10 cellular contexts compared by ENCODE assay signal in genomic region chr5:141182248-141182647, GRCh38. TPM values are rescaled to one million over a fixed set of nuclear protein-coding genes. Genes with fewer than 3 reads are reported as not detected.
DNase-seq lines count a peak whose midpoint lies in the region; ATAC-seq and TF ChIP-seq lines count a peak whose summit lies in the region.
"Had no signal": no experiment of that assay in that cellular context is flagged by ENCODE, and none has a peak within 500 bp of the region (broad histone marks: within the 10 kb centered on the region; RNA-seq: fewer than 3 reads in every experiment).

PCDHB16 (plus strand) TSS chr5:141182387; CDS start chr5:141182560, 173 bp downstream.

- H3K36me3 ChIP-seq in body of pancreas (replicated peaks in 1 of 2; ENCODE audit: insufficient read depth in 1 of 2, low read depth in 2 of 2) (no peaks in the 10 kb centered on the region), brain microvascular endothelial cell (replicated peaks) (no peaks in the 10 kb centered on the region)

- H3K27ac ChIP-seq in body of pancreas (no peak within 1 kb of the TSS), brain microvascular endothelial cell (no peak within 1 kb of the TSS)

- DNase-seq in Right ventricle myocardium superior (no peak), Right ventricle myocardium inferior (ENCODE audit: missing footprints) (no peak), body of pancreas (peak; percentile 59 to 71 (median 61)), kidney tubule cell (ENCODE audit: low spot score) (peak; percentile 39), brain microvascular endothelial cell (no peak), NCI-H510A treated with DMSO at 0.1 percent for 48 hours (lab: John Stamatoyannopoulos, UW) (no peak), NCI-H510A (lab: John Stamatoyannopoulos, UW) (no peak)
- DNase-seq in activated naive CD4-positive, alpha-beta T cell (lab: John Stamatoyannopoulos, UW), result no peak
- DNase-seq: activated B cell treated with CpG ODN at 0.5 μM for 24 hours, DMS79 had no signal

- TF ChIP-seq POLR2A in body of pancreas (IDR thresholded peaks at IDR 0.05), result peak in 1 of 3 donors; percentile 20

- no peaks in the 10 kb centered on the region for H3K4me1 ChIP-seq in body of pancreas

- in situ Hi-C loops in brain microvascular endothelial cell (cut with HindIII; ENCODE audit: low pct_ligation_motif_present, low sequenced_read_pairs), result no loop called here

- no peak within 1 kb of the TSS for H3K4me3 ChIP-seq in body of pancreas
- no peak within 1 kb of the TSS for H3K4me3 ChIP-seq in brain microvascular endothelial cell (ENCODE audit: low read depth, low read length)

- WGBS in body of pancreas, 2 donors, result 6 to 11% methylated on average over 13 of the region's 13 CpGs

- TF ChIP-seq CTCF in body of pancreas (IDR thresholded peaks at IDR 0.05) (peak in 5 of 7 experiments; percentile 21 to 57 (median 41)), brain microvascular endothelial cell (IDR thresholded peaks at IDR 0.05; ENCODE audit: low read depth, low read length, missing control alignments) (no peak)

- no peaks in the 10 kb centered on the region for H3K27me3 ChIP-seq in body of pancreas
- H3K27me3 ChIP-seq in brain microvascular endothelial cell (replicated peaks), result no peaks in the 10 kb centered on the region

- peaks cover 0 to 42% (median 0%) of the 10 kb centered on the region in 3 donors for H3K9me3 ChIP-seq in body of pancreas

- peak; percentile 63 for ATAC-seq in Right ventricle myocardium superior (ENCODE audit: poor library complexity)
- ATAC-seq in Right ventricle myocardium inferior, result no peak
- peak; percentile 40 for ATAC-seq in body of pancreas

- intact Hi-C loops in Right ventricle myocardium superior (cut with DNase I) (no loop called here), Right ventricle myocardium inferior (cut with DNase I) (no loop called here), body of pancreas (cut with DNase I) (no loop called here)

RNA-seq across cellular contexts. Expression of gene PCDHB16, which starts in this region (rescaled TPM):
- total RNA-seq in Right ventricle myocardium superior (2.2 TPM), Right ventricle myocardium inferior (2.5 TPM), body of pancreas (1 to 10 TPM; 2.1 to 4.6 TPM)
- total RNA-seq: activated B cell treated with CpG ODN at 0.5 μM for 24 hours had no signal

Comparison
In these comparisons a context has a peak if more than half of its experiments do, and no peak if none do; other contexts are left out.
1. DNase-seq: peak in body of pancreas (4 of 4) and kidney tubule cell (single experiment); none in Right ventricle myocardium superior (single experiment), Right ventricle myocardium inferior (single experiment), brain microvascular endothelial cell (single experiment), activated naive CD4-positive, alpha-beta T cell (0 of 4), NCI-H510A treated with DMSO at 0.1 percent for 48 hours (single experiment) and NCI-H510A (single experiment).